Comparison of ENCODE assay signal across 24 cellular contexts in genomic region chr5:84227221-84227620, GRCh38.
DNase-seq lines count a peak whose midpoint lies in the region; ATAC-seq, FAIRE-seq and TF ChIP-seq lines count a peak whose summit lies in the region.
"Had no signal": no experiment of that assay in that cellular context is flagged by ENCODE, and none has a peak within 500 bp of the region (broad histone marks: within the 10 kb centered on the region; RNA-seq: fewer than 3 reads in every experiment).

No MANE protein-coding gene starts in this region.

- H3K79me2 ChIP-seq in astrocyte (ENCODE audit: insufficient read depth, low read length) (no peaks in the 10 kb centered on the region), osteoblast (ENCODE audit: insufficient read depth, low read length) (peaks cover 15% of the 10 kb centered on the region)

- H3K9me3 ChIP-seq in astrocyte (ENCODE audit: insufficient read depth, low read depth, low read length) (no peaks in the 10 kb centered on the region), osteoblast (ENCODE audit: low read depth, low read length) (no peaks in the 10 kb centered on the region)
- H3K9me3 ChIP-seq in CD8-positive, alpha-beta memory T cell (ENCODE audit: low read length), result no peaks in the 10 kb centered on the region
- H3K9me3 ChIP-seq in CD8-positive, alpha-beta T cell (ENCODE audit: low read length), result no peaks in the 10 kb centered on the region
- no peaks in the 10 kb centered on the region for H3K9me3 ChIP-seq in effector memory CD4-positive, alpha-beta T cell (ENCODE audit: control insufficient read depth, low read length)
- H3K9me3 ChIP-seq: BLaER1 treated with 17β-estradiol and CSF1 and Interleukin-3, amounts not matched to agents 10 nM and 100 nM; SJCRH30 had no signal

- H4K20me1 ChIP-seq in astrocyte (ENCODE audit: insufficient read depth, low read length) (peaks cover 26% of the 10 kb centered on the region), osteoblast (ENCODE audit: insufficient read depth, low read length) (no peaks in the 10 kb centered on the region)
- H4K20me1 ChIP-seq: BLaER1 treated with 17β-estradiol and CSF1 and Interleukin-3, amounts not matched to agents 10 nM and 100 nM had no signal

- H2AFZ ChIP-seq in astrocyte (ENCODE audit: low read depth, low read length) (no peak overlapping the region), osteoblast (ENCODE audit: low read length) (no peak overlapping the region)

- no peak for FAIRE-seq in astrocyte (lab: Jason Lieb, UNC)

- no peak for ATAC-seq in CD8-positive, alpha-beta T cell
- ATAC-seq: Panc1 had no signal

- H3K27ac ChIP-seq in astrocyte (ENCODE audit: low read depth, low read length), result no peak overlapping the region
- H3K27ac ChIP-seq in osteoblast (ENCODE audit: low read depth, low read length), result no peak overlapping the region
- no peak overlapping the region for H3K27ac ChIP-seq in CD8-positive, alpha-beta memory T cell (ENCODE audit: low read depth, low read length)
- no peak overlapping the region for H3K27ac ChIP-seq in CD8-positive, alpha-beta T cell (ENCODE audit: low read depth, low read length)
- H3K27ac ChIP-seq in effector memory CD4-positive, alpha-beta T cell (ENCODE audit: insufficient read depth, low read length, poor library complexity, severe bottlenecking), result no peak overlapping the region
- H3K27ac ChIP-seq: 22Rv1, SJCRH30 had no signal

- TF ChIP-seq CTCF in AG10803 (conservative IDR thresholded peaks at IDR 0.05; ENCODE audit: low read length) (no peak), astrocyte (IDR thresholded peaks at IDR 0.05; ENCODE audit: insufficient read depth, low read depth, low read length) (no peak), osteoblast (IDR thresholded peaks at IDR 0.05; ENCODE audit: extremely low read depth, low read depth, low read length) (no peak)
- TF ChIP-seq CTCF in CD8-positive, alpha-beta T cell (IDR thresholded peaks at IDR 0.05), result no peak

- H3K4me2 ChIP-seq in astrocyte (ENCODE audit: low read length), result no peak overlapping the region
- peak overlapping the region; percentile 9 for H3K4me2 ChIP-seq in osteoblast (ENCODE audit: insufficient read depth, low read length)

- H3K36me3 ChIP-seq in astrocyte (ENCODE audit: insufficient read depth, low read length), result no peaks in the 10 kb centered on the region
- peaks cover 3% of the 10 kb centered on the region for H3K36me3 ChIP-seq in osteoblast (ENCODE audit: insufficient read depth, low read length)
- no peaks in the 10 kb centered on the region for H3K36me3 ChIP-seq in CD8-positive, alpha-beta memory T cell (ENCODE audit: insufficient read depth, low read length)
- no peaks in the 10 kb centered on the region for H3K36me3 ChIP-seq in CD8-positive, alpha-beta T cell (ENCODE audit: insufficient read depth, low read length)
- no peaks in the 10 kb centered on the region for H3K36me3 ChIP-seq in effector memory CD4-positive, alpha-beta T cell (ENCODE audit: control insufficient read depth, insufficient read depth, low read length)
- H3K36me3 ChIP-seq: BLaER1 treated with 17β-estradiol and CSF1 and Interleukin-3, amounts not matched to agents 10 nM and 100 nM; SJCRH30 had no signal

- no peaks in the 10 kb centered on the region for H3K27me3 Mint-ChIP-seq in astrocyte (ENCODE audit: low read depth, unreplicated experiment)
- no peaks in the 10 kb centered on the region for H3K27me3 Mint-ChIP-seq in CD8-positive, alpha-beta memory T cell
- no peaks in the 10 kb centered on the region for H3K27me3 Mint-ChIP-seq in CD8-positive, alpha-beta T cell (ENCODE audit: low read depth)
- H3K27me3 Mint-ChIP-seq: CD4-positive, alpha-beta memory T cell had no signal

- no peaks in the 10 kb centered on the region for H3K27me3 ChIP-seq in astrocyte (ENCODE audit: insufficient read depth, low read length)
- H3K27me3 ChIP-seq in osteoblast (ENCODE audit: insufficient read depth, low read length), result no peaks in the 10 kb centered on the region
- H3K27me3 ChIP-seq in CD8-positive, alpha-beta memory T cell (ENCODE audit: insufficient read depth, low read length, poor library complexity, severe bottlenecking), result no peaks in the 10 kb centered on the region
- no peaks in the 10 kb centered on the region for H3K27me3 ChIP-seq in CD8-positive, alpha-beta T cell (ENCODE audit: insufficient read depth, low read length)
- no peaks in the 10 kb centered on the region for H3K27me3 ChIP-seq in effector memory CD4-positive, alpha-beta T cell (replicated peaks; ENCODE audit: control insufficient read depth, insufficient read depth, low read length, poor library complexity, severe bottlenecking)
- H3K27me3 ChIP-seq: BLaER1 treated with 17β-estradiol and CSF1 and Interleukin-3, amounts not matched to agents 10 nM and 100 nM; SJCRH30 had no signal

- intact Hi-C loops in CD8-positive, alpha-beta T cell (cut with DNase I, micrococcal nuclease), result no loop called here

- POLR2A ChIA-PET in CD8-positive, alpha-beta memory T cell (lab: Charles Lee), result no interaction called here
- POLR2A ChIA-PET in CD8-positive, alpha-beta T cell (lab: Charles Lee), result no interaction called here

- no peaks in the 10 kb centered on the region for H3K36me3 Mint-ChIP-seq in astrocyte (ENCODE audit: low read depth, unreplicated experiment)
- H3K36me3 Mint-ChIP-seq in CD8-positive, alpha-beta memory T cell, result no peaks in the 10 kb centered on the region
- no peaks in the 10 kb centered on the region for H3K36me3 Mint-ChIP-seq in CD8-positive, alpha-beta T cell
- H3K36me3 Mint-ChIP-seq: CD4-positive, alpha-beta memory T cell had no signal

- no peaks in the 10 kb centered on the region for H3K9me3 Mint-ChIP-seq in astrocyte (ENCODE audit: unreplicated experiment)
- H3K9me3 Mint-ChIP-seq in CD8-positive, alpha-beta memory T cell, result peaks cover 0 to 6% (median 0%) of the 10 kb centered on the region in 5 donors
- H3K9me3 Mint-ChIP-seq in CD8-positive, alpha-beta T cell, result no peaks in the 10 kb centered on the region

- peaks cover 14% of the 10 kb centered on the region for H3K4me1 Mint-ChIP-seq in astrocyte (ENCODE audit: low read depth, unreplicated experiment)
- no peaks in the 10 kb centered on the region for H3K4me1 Mint-ChIP-seq in CD8-positive, alpha-beta memory T cell
- H3K4me1 Mint-ChIP-seq in CD8-positive, alpha-beta T cell (ENCODE audit: low read depth), result no peaks in the 10 kb centered on the region
- H3K4me1 Mint-ChIP-seq: CD4-positive, alpha-beta memory T cell had no signal

- CTCF ChIA-PET in CD8-positive, alpha-beta memory T cell (lab: Charles Lee), result no interaction called here
- CTCF ChIA-PET in CD8-positive, alpha-beta T cell (lab: Charles Lee), result interaction anchor here (0.6 kb wide), 1 partner anchor 117 kb away, joined by 4 read pairs; no protein-coding TSS in a partner anchor

- no peak overlapping the region for H3K9ac ChIP-seq in astrocyte (ENCODE audit: low read length)
- H3K9ac ChIP-seq: BLaER1 treated with 17β-estradiol and CSF1 and Interleukin-3, amounts not matched to agents 10 nM and 100 nM had no signal

- DNase-seq in AG10803 (ENCODE audit: low read depth) (peak; percentile 7), OCI-M1 (lab: John Stamatoyannopoulos, UW) (peak; percentile 13), astrocyte (ENCODE audit: low read depth) (peak; percentile 22), osteoblast (ENCODE audit: insufficient read length, low spot score, missing footprints) (no peak), T-helper 1 cell (no peak)
- DNase-seq in CD8-positive, alpha-beta memory T cell, result no peak
- DNase-seq in CD8-positive, alpha-beta T cell, result no peak
- DNase-seq in effector memory CD4-positive, alpha-beta T cell, result no peak
- DNase-seq: ACHN; CD4-positive, alpha-beta memory T cell; GDM1; H7; HFFc6; Kasumi-1; MM.1S; NCI-H1048; NCI-H1417 treated with DMSO at 0.1 percent for 48 hours; NCI-H1930; NCI-H748 treated with DMSO at 0.1 percent for 48 hours; SJCRH30; SW 1271 had no signal

- H3K4me1 ChIP-seq in astrocyte (ENCODE audit: insufficient read depth, low read length) (no peaks in the 10 kb centered on the region), osteoblast (ENCODE audit: insufficient read depth, low read length) (peaks cover 13% of the 10 kb centered on the region)
- no peaks in the 10 kb centered on the region for H3K4me1 ChIP-seq in CD8-positive, alpha-beta memory T cell (ENCODE audit: insufficient read depth, low read length)
- no peaks in the 10 kb centered on the region for H3K4me1 ChIP-seq in CD8-positive, alpha-beta T cell (ENCODE audit: insufficient read depth, low read length)
- H3K4me1 ChIP-seq in effector memory CD4-positive, alpha-beta T cell (ENCODE audit: control insufficient read depth, insufficient read depth, low read length, poor library complexity, severe bottlenecking), result no peaks in the 10 kb centered on the region
- H3K4me1 ChIP-seq: SJCRH30 had no signal

- no peak overlapping the region for H3K4me3 Mint-ChIP-seq in astrocyte (ENCODE audit: unreplicated experiment)
- no peak overlapping the region for H3K4me3 Mint-ChIP-seq in CD8-positive, alpha-beta memory T cell
- H3K4me3 Mint-ChIP-seq in CD8-positive, alpha-beta T cell, result no peak overlapping the region
- H3K4me3 Mint-ChIP-seq: CD4-positive, alpha-beta memory T cell; HFFc6 had no signal

- H3K27ac Mint-ChIP-seq in astrocyte (ENCODE audit: unreplicated experiment), result no peak overlapping the region
- no peak overlapping the region for H3K27ac Mint-ChIP-seq in CD8-positive, alpha-beta memory T cell
- H3K27ac Mint-ChIP-seq in CD8-positive, alpha-beta T cell, result no peak overlapping the region
- H3K27ac Mint-ChIP-seq: CD4-positive, alpha-beta memory T cell; HFFc6 had no signal

- H3K4me3 ChIP-seq in AG10803 (ENCODE audit: low read length), result no peak overlapping the region
- H3K4me3 ChIP-seq in astrocyte (ENCODE audit: insufficient read depth, low read depth, low read length), result no peak overlapping the region
- H3K4me3 ChIP-seq in osteoblast (ENCODE audit: insufficient read depth, low read length), result no peak overlapping the region
- H3K4me3 ChIP-seq in CD8-positive, alpha-beta memory T cell (ENCODE audit: low read length), result no peak overlapping the region
- H3K4me3 ChIP-seq in CD8-positive, alpha-beta T cell (ENCODE audit: low read depth, low read length), result no peak overlapping the region
- no peak overlapping the region for H3K4me3 ChIP-seq in effector memory CD4-positive, alpha-beta T cell (ENCODE audit: insufficient read depth, low read depth, low read length, poor library complexity, severe bottlenecking)
- H3K4me3 ChIP-seq: BLaER1 treated with 17β-estradiol and CSF1 and Interleukin-3, amounts not matched to agents 10 nM and 100 nM; SJCRH30 had no signal

Comparison
In these comparisons a context has a peak if more than half of its experiments do, and no peak if none do; other contexts are left out.
1. DNase-seq: peak in AG10803 (single experiment), OCI-M1 (single experiment) and astrocyte (single experiment); none in osteoblast (single experiment), T-helper 1 cell (0 of 5), CD8-positive, alpha-beta memory T cell (0 of 5), CD8-positive, alpha-beta T cell (0 of 7) and effector memory CD4-positive, alpha-beta T cell (0 of 3).